Comparison of ENCODE assay signal across 19 cellular contexts in genomic region chr10:63438506-63439498, GRCh38. TPM values are rescaled to one million over a fixed set of nuclear protein-coding genes. Genes with fewer than 3 reads are reported as not detected.
A peak's percentile ranks its signal among the peaks of the same experiment; 100 is the strongest.
DNase-seq lines count a peak whose midpoint lies in the region; TF ChIP-seq lines count a peak whose summit lies in the region.
"Had no signal": no experiment of that assay in that cellular context is flagged by ENCODE, and none has a peak within 500 bp of the region (broad histone marks: within the 10 kb centered on the region; RNA-seq: fewer than 3 reads in every experiment).

No MANE protein-coding gene starts in this region.

- H2AFZ ChIP-seq in parathyroid adenoma = no peak overlapping the region
- H2AFZ ChIP-seq: GM23248 had no signal

- peaks cover 29% of the 10 kb centered on the region for H3K4me1 ChIP-seq in parathyroid adenoma

- no peaks in the 10 kb centered on the region for H3K27me3 ChIP-seq in parathyroid adenoma (ENCODE audit: control insufficient read depth, insufficient read depth, low read length)
- H3K27me3 ChIP-seq: adrenal gland, MG63 had no signal

- no peak overlapping the region for H3K27ac Mint-ChIP-seq in progenitor cell of endocrine pancreas
- H3K27ac Mint-ChIP-seq in endothelial cell (ENCODE audit: unreplicated experiment) = no peak overlapping the region
- H3K27ac Mint-ChIP-seq: B cell; natural killer cell treated with Interleukin-12 subunit alpha and Interleukin-12 subunit beta and Interleukin-15 and Interleukin-18, amount 100 ng/mL, for 72 hours had no signal

- H3K4me2 ChIP-seq in parathyroid adenoma (ENCODE audit: low read length) = peak overlapping the region; percentile 15

- H3K79me2 ChIP-seq in parathyroid adenoma = peaks cover 58% of the 10 kb centered on the region

- no peak overlapping the region for H3K4me3 Mint-ChIP-seq in progenitor cell of endocrine pancreas (ENCODE audit: low read depth)
- no peak overlapping the region for H3K4me3 Mint-ChIP-seq in endothelial cell (ENCODE audit: unreplicated experiment)
- H3K4me3 Mint-ChIP-seq: B cell; natural killer cell treated with Interleukin-12 subunit alpha and Interleukin-12 subunit beta and Interleukin-15 and Interleukin-18, amount 100 ng/mL, for 72 hours had no signal

- H3K9ac ChIP-seq in parathyroid adenoma = no peak overlapping the region
- H3K9ac ChIP-seq: GM23248 had no signal

- H3K36me3 Mint-ChIP-seq in progenitor cell of endocrine pancreas (ENCODE audit: insufficient read depth) = no peaks in the 10 kb centered on the region
- H3K36me3 Mint-ChIP-seq in endothelial cell (ENCODE audit: low read depth, unreplicated experiment) = no peaks in the 10 kb centered on the region
- H3K36me3 Mint-ChIP-seq: natural killer cell treated with Interleukin-12 subunit alpha and Interleukin-12 subunit beta and Interleukin-15 and Interleukin-18, amount 100 ng/mL, for 72 hours had no signal

- peak; percentile 8 for DNase-seq in EL
- peak; percentile 11 for DNase-seq in M059J (ENCODE audit: low read depth)
- DNase-seq in epidermal melanocyte (ENCODE audit: insufficient read length, low spot score) = peak; percentile 28
- DNase-seq in progenitor cell of endocrine pancreas (ENCODE audit: low spot score, unreplicated experiment) = no peak
- no peak for DNase-seq in endothelial cell (ENCODE audit: low spot score)
- DNase-seq in NCI-H2196 (lab: John Stamatoyannopoulos, UW; ENCODE audit: unreplicated experiment) = no peak
- DNase-seq in GM13976 (ENCODE audit: low spot score) = no peak
- DNase-seq: activated CD4-positive, alpha-beta T cell treated with anti-CD3 and anti-CD28 coated beads for 1 hour; adrenal gland; cerebellar nuclear complex; GM23248; head of caudate nucleus; MG63; NCI-H1930; NCI-H524 had no signal

- TF ChIP-seq CTCF in parathyroid adenoma (IDR thresholded peaks at IDR 0.05) (no peak), progenitor cell of endocrine pancreas (IDR thresholded peaks at IDR 0.05; ENCODE audit: unreplicated experiment) (no peak), endothelial cell (IDR thresholded peaks at IDR 0.05; ENCODE audit: unreplicated experiment) (no peak), GM13976 (IDR thresholded peaks at IDR 0.05; ENCODE audit: borderline replicate concordance, control extremely low read depth, extremely low read depth, insufficient read depth, missing control alignments) (no peak)

- in situ Hi-C loops in GM13976 (cut with MboI; ENCODE audit: low sequenced_read_pairs, unreplicated experiment) = no loop called here

- H3K4me1 Mint-ChIP-seq in progenitor cell of endocrine pancreas (ENCODE audit: low read depth) = peaks cover 18% of the 10 kb centered on the region
- H3K4me1 Mint-ChIP-seq in endothelial cell (ENCODE audit: unreplicated experiment) = peaks cover 30% of the 10 kb centered on the region

- H3K9me3 Mint-ChIP-seq in progenitor cell of endocrine pancreas (ENCODE audit: low read depth) (no peaks in the 10 kb centered on the region), endothelial cell (ENCODE audit: unreplicated experiment) (no peaks in the 10 kb centered on the region)
- H3K9me3 Mint-ChIP-seq: natural killer cell treated with Interleukin-12 subunit alpha and Interleukin-12 subunit beta and Interleukin-15 and Interleukin-18, amount 100 ng/mL, for 72 hours had no signal

- H3K36me3 ChIP-seq in parathyroid adenoma (ENCODE audit: control insufficient read depth, insufficient read depth, low read length) = no peaks in the 10 kb centered on the region
- H3K36me3 ChIP-seq: adrenal gland, MG63, thoracic aorta had no signal

- H3K9me3 ChIP-seq in parathyroid adenoma (ENCODE audit: control insufficient read depth, low read length) = no peaks in the 10 kb centered on the region
- H3K9me3 ChIP-seq: adrenal gland, MG63, thoracic aorta had no signal

- H3K4me3 ChIP-seq in parathyroid adenoma (ENCODE audit: low read depth, low read length) = no peak overlapping the region
- H3K4me3 ChIP-seq: adrenal gland, GM23248, MG63, thoracic aorta had no signal

- H3K27ac ChIP-seq in parathyroid adenoma = peak overlapping the region; percentile 11
- H3K27ac ChIP-seq: adrenal gland, thoracic aorta had no signal

- H3K27me3 Mint-ChIP-seq in progenitor cell of endocrine pancreas (no peaks in the 10 kb centered on the region), endothelial cell (ENCODE audit: unreplicated experiment) (no peaks in the 10 kb centered on the region)
- H3K27me3 Mint-ChIP-seq: B cell; natural killer cell treated with Interleukin-12 subunit alpha and Interleukin-12 subunit beta and Interleukin-15 and Interleukin-18, amount 100 ng/mL, for 72 hours had no signal

RNA-seq across cellular contexts. Expression of gene JMJD1C, which starts 27.0 kb away (rescaled TPM):
- 27.5 and 32.1 TPM in 2 replicates for total RNA-seq in M059J (2014; rRNA removed; shearing (Covaris generic))
- total RNA-seq in progenitor cell of endocrine pancreas (117 and 121 TPM in 2 replicates), endothelial cell (ENCODE audit: unreplicated experiment) (83.7 TPM)

Comparison
In these comparisons a context has a peak if more than half of its experiments do, and no peak if none do; other contexts are left out.
1. DNase-seq: peak in EL (single experiment), M059J (single experiment) and epidermal melanocyte (single experiment); none in progenitor cell of endocrine pancreas (single experiment), endothelial cell (single experiment), NCI-H2196 (single experiment) and GM13976 (single experiment).